ENCODE assay signal across 1 cellular context in the genomic region with DNA sequence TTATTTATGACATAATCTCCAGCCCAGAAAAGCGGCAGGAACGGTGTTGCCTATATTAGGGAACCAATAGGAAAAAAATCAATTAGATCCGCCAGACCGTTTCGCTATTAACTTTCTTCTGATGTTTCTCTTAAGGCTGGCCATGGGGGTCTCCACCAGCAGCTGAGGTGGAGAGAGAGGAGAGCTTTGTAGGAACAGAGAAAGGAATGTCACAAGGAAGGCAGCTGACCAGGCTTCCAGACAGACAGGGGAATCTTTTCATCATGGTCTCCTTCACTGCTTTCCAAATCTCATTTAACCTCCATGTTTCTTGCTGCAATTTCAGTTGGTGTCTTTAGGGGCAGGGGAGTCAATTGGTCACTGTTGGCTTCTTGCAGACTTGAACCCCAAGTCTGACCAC.
TF ChIP-seq lines count a peak whose summit lies in the region.

No MANE protein-coding gene starts in this region.

TF ChIP-seq in GM23338, 12 proteins besides CTCF, POLR2A, EP300 and RAD21 (continued from another document):
- TF ChIP-seq, protein P1, sequence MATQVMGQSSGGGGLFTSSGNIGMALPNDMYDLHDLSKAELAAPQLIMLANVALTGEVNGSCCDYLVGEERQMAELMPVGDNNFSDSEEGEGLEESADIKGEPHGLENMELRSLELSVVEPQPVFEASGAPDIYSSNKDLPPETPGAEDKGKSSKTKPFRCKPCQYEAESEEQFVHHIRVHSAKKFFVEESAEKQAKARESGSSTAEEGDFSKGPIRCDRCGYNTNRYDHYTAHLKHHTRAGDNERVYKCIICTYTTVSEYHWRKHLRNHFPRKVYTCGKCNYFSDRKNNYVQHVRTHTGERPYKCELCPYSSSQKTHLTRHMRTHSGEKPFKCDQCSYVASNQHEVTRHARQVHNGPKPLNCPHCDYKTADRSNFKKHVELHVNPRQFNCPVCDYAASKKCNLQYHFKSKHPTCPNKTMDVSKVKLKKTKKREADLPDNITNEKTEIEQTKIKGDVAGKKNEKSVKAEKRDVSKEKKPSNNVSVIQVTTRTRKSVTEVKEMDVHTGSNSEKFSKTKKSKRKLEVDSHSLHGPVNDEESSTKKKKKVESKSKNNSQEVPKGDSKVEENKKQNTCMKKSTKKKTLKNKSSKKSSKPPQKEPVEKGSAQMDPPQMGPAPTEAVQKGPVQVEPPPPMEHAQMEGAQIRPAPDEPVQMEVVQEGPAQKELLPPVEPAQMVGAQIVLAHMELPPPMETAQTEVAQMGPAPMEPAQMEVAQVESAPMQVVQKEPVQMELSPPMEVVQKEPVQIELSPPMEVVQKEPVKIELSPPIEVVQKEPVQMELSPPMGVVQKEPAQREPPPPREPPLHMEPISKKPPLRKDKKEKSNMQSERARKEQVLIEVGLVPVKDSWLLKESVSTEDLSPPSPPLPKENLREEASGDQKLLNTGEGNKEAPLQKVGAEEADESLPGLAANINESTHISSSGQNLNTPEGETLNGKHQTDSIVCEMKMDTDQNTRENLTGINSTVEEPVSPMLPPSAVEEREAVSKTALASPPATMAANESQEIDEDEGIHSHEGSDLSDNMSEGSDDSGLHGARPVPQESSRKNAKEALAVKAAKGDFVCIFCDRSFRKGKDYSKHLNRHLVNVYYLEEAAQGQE (IDR thresholded peaks at IDR 0.05; ENCODE audit: unreplicated experiment): no peak
- TF ChIP-seq CREB1 (CRISPR knock-in tag; IDR thresholded peaks at IDR 0.05; ENCODE audit: low read depth): no peak
- TF ChIP-seq, protein P2, sequence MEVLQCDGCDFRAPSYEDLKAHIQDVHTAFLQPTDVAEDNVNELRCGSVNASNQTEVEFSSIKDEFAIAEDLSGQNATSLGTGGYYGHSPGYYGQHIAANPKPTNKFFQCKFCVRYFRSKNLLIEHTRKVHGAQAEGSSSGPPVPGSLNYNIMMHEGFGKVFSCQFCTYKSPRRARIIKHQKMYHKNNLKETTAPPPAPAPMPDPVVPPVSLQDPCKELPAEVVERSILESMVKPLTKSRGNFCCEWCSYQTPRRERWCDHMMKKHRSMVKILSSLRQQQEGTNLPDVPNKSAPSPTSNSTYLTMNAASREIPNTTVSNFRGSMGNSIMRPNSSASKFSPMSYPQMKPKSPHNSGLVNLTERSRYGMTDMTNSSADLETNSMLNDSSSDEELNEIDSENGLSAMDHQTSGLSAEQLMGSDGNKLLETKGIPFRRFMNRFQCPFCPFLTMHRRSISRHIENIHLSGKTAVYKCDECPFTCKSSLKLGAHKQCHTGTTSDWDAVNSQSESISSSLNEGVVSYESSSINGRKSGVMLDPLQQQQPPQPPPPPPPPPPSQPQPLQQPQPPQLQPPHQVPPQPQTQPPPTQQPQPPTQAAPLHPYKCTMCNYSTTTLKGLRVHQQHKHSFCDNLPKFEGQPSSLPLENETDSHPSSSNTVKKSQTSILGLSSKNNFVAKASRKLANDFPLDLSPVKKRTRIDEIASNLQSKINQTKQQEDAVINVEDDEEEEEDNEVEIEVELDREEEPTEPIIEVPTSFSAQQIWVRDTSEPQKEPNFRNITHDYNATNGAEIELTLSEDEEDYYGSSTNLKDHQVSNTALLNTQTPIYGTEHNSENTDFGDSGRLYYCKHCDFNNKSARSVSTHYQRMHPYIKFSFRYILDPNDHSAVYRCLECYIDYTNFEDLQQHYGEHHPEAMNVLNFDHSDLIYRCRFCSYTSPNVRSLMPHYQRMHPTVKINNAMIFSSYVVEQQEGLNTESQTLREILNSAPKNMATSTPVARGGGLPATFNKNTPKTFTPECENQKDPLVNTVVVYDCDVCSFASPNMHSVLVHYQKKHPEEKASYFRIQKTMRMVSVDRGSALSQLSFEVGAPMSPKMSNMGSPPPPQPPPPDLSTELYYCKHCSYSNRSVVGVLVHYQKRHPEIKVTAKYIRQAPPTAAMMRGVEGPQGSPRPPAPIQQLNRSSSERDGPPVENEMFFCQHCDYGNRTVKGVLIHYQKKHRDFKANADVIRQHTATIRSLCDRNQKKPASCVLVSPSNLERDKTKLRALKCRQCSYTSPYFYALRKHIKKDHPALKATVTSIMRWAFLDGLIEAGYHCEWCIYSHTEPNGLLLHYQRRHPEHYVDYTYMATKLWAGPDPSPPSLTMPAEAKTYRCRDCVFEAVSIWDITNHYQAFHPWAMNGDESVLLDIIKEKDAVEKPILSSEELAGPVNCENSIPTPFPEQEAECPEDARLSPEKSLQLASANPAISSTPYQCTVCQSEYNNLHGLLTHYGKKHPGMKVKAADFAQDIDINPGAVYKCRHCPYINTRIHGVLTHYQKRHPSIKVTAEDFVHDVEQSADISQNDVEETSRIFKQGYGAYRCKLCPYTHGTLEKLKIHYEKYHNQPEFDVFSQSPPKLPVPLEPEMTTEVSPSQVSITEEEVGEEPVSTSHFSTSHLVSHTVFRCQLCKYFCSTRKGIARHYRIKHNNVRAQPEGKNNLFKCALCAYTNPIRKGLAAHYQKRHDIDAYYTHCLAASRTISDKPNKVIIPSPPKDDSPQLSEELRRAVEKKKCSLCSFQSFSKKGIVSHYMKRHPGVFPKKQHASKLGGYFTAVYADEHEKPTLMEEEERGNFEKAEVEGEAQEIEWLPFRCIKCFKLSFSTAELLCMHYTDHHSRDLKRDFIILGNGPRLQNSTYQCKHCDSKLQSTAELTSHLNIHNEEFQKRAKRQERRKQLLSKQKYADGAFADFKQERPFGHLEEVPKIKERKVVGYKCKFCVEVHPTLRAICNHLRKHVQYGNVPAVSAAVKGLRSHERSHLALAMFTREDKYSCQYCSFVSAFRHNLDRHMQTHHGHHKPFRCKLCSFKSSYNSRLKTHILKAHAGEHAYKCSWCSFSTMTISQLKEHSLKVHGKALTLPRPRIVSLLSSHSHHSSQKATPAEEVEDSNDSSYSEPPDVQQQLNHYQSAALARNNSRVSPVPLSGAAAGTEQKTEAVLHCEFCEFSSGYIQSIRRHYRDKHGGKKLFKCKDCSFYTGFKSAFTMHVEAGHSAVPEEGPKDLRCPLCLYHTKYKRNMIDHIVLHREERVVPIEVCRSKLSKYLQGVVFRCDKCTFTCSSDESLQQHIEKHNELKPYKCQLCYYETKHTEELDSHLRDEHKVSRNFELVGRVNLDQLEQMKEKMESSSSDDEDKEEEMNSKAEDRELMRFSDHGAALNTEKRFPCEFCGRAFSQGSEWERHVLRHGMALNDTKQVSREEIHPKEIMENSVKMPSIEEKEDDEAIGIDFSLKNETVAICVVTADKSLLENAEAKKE (CRISPR knock-in tag; IDR thresholded peaks at IDR 0.05): no peak
